In the genomic region with DNA sequence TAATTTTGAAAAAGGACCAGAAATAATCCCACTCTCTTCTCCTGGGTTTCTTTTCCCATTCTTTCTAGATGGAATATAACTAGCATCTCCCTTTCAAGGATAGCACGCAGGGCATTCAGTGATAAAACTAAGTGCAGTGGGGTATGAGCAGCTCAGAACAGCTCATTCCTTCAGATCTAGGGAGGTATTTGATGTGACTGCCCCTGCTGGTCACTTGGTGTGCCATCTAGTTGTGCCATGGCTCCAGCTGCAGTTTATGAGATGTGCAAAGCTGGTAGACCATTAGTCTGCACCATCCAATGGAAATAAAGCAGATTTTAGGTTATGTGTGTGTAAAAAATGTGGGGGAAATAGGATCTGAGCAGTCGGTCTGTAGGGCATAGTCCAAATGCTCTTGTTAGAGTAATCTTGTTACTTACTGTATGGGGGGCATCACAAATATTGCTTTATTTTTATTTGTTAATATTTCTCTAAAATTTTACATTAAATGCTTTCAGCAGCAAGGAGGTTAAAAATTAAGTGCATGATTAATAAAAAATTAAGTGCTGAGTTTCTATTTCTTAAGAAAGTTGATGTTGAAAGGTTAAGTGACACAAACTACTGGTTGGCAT, we compare ENCODE assay signal across 8 cellular contexts. TPM values are rescaled to one million over a fixed set of nuclear protein-coding genes. Genes with fewer than 3 reads are reported as not detected.
DNase-seq lines count a peak whose midpoint lies in the region; ATAC-seq and TF ChIP-seq lines count a peak whose summit lies in the region.

No MANE protein-coding gene starts in this region.

- CTCF ChIA-PET in PC-9 (lab: Charles Lee), result interaction anchor here (0.5 kb wide), 1 partner anchor 19 kb away, joined by 3 read pairs; no protein-coding TSS in a partner anchor

- H2AFZ ChIP-seq in PC-9, result no peak overlapping the region

- ATAC-seq in GM18520 (IDR thresholded peaks at IDR 0.05; ENCODE audit: unreplicated experiment), result no peak

- WGBS in esophagus squamous epithelium, 2 donors, result 80% methylated on average over 2 of the region's 2 CpGs

- no peaks in the 10 kb centered on the region for H3K79me2 ChIP-seq in PC-9 (ENCODE audit: low read depth)

- POLR2A ChIA-PET in PC-9 (lab: Charles Lee; ENCODE audit: unreplicated experiment), result no interaction called here

- BruUV-seq in PC-9 (replicated peaks; lab: Mats Ljungman, UMichigan), result no TSS peak

- H3K27ac ChIP-seq in PC-9, result no peak overlapping the region
- H3K27ac ChIP-seq in esophagus squamous epithelium, result no peak overlapping the region

- no peaks in the 10 kb centered on the region for H4K20me1 ChIP-seq in PC-9 (ENCODE audit: insufficient read depth)

- H3K4me2 ChIP-seq in PC-9, result no peak overlapping the region

- H3F3A ChIP-seq in PC-9 (ENCODE audit: insufficient read depth, low read depth), result no peaks in the 10 kb centered on the region

- intact Hi-C loops in PC-9 (cut with micrococcal nuclease; ENCODE audit: unreplicated experiment), result no loop called here
- intact Hi-C loops in esophagus squamous epithelium (cut with DNase I), result no loop called here

- H3K4me1 ChIP-seq in PC-9 (replicated peaks; ENCODE audit: insufficient read depth) (no peaks in the 10 kb centered on the region), esophagus squamous epithelium (no peaks in the 10 kb centered on the region)

- H3K4me3 ChIP-seq in PC-9 (no peak overlapping the region), esophagus squamous epithelium (no peak overlapping the region)

- H3K9me3 ChIP-seq in PC-9 (ENCODE audit: insufficient read depth, low read depth) (no peaks in the 10 kb centered on the region; the same call in 1 of the 2 replicates), esophagus squamous epithelium (no peaks in the 10 kb centered on the region)

- no peak for TF ChIP-seq POLR2A in esophagus squamous epithelium (IDR thresholded peaks at IDR 0.05)

- H3K9me2 ChIP-seq in PC-9 (ENCODE audit: insufficient read depth), result no peaks in the 10 kb centered on the region; the same call in 1 of the 2 replicates

- no peaks in the 10 kb centered on the region for H3K27me3 ChIP-seq in PC-9 (ENCODE audit: insufficient read depth, low read depth)
- H3K27me3 ChIP-seq in esophagus squamous epithelium, result peaks cover 0 to 31% (median 0%) of the 10 kb centered on the region in 4 donors

- no peaks in the 10 kb centered on the region for H3K36me3 ChIP-seq in PC-9 (ENCODE audit: low read depth)
- no peaks in the 10 kb centered on the region for H3K36me3 ChIP-seq in esophagus squamous epithelium

- TF ChIP-seq CTCF in PC-9 (conservative IDR thresholded peaks at IDR 0.05), result peak; percentile 56; the same call in 1 of the 2 replicates
- peak in 5 of 6 experiments; percentile 17 to 57 (median 30) for TF ChIP-seq CTCF in esophagus squamous epithelium (IDR thresholded peaks at IDR 0.05)

- DNase-seq in stimulated activated CD4-positive, alpha-beta T cell treated with anti-CD3 and anti-CD28 coated beads, Interleukin-15, amount 100 ng/mL, for 24 hours, result peak; percentile 2
- DNase-seq in stimulated activated CD4-positive, alpha-beta T cell treated with anti-CD3 and anti-CD28 coated beads, Interleukin-2, amount 100 ng/mL, for 48 hours, result no peak
- DNase-seq in PC-9, result no peak
- no peak for DNase-seq in esophagus squamous epithelium (lab: John Stamatoyannopoulos, UW)
- DNase-seq in renal cortical epithelial cell (ENCODE audit: low read depth), result peak; percentile 54
- no peak for DNase-seq in NCI-H2196 treated with DMSO at 0.1 percent for 48 hours (lab: John Stamatoyannopoulos, UW; ENCODE audit: unreplicated experiment)
- no peak for DNase-seq in occipital lobe (lab: John Stamatoyannopoulos, UW)

RNA-seq across cellular contexts. Expression of gene CTAGE1, which starts 38.9 kb away (rescaled TPM):
- total RNA-seq in PC-9 (2021), result not detected in 2 replicates
- not detected for total RNA-seq in esophagus squamous epithelium
- under 0.01 TPM in 1 of 2 replicates, not detected in the other for total RNA-seq in renal cortical epithelial cell
- not detected for total RNA-seq in occipital lobe

Comparison
In these comparisons a context has a peak if more than half of its experiments do, and no peak if none do; other contexts are left out.
1. DNase-seq: peak in stimulated activated CD4-positive, alpha-beta T cell treated with anti-CD3 and anti-CD28 coated beads, Interleukin-15, amount 100 ng/mL, for 24 hours (single experiment) and renal cortical epithelial cell (single experiment); none in stimulated activated CD4-positive, alpha-beta T cell treated with anti-CD3 and anti-CD28 coated beads, Interleukin-2, amount 100 ng/mL, for 48 hours (0 of 2), PC-9 (0 of 2), esophagus squamous epithelium (single experiment), NCI-H2196 treated with DMSO at 0.1 percent for 48 hours (single experiment) and occipital lobe (single experiment).